ENCODE assay signal across 12 cellular contexts in the genomic region with DNA sequence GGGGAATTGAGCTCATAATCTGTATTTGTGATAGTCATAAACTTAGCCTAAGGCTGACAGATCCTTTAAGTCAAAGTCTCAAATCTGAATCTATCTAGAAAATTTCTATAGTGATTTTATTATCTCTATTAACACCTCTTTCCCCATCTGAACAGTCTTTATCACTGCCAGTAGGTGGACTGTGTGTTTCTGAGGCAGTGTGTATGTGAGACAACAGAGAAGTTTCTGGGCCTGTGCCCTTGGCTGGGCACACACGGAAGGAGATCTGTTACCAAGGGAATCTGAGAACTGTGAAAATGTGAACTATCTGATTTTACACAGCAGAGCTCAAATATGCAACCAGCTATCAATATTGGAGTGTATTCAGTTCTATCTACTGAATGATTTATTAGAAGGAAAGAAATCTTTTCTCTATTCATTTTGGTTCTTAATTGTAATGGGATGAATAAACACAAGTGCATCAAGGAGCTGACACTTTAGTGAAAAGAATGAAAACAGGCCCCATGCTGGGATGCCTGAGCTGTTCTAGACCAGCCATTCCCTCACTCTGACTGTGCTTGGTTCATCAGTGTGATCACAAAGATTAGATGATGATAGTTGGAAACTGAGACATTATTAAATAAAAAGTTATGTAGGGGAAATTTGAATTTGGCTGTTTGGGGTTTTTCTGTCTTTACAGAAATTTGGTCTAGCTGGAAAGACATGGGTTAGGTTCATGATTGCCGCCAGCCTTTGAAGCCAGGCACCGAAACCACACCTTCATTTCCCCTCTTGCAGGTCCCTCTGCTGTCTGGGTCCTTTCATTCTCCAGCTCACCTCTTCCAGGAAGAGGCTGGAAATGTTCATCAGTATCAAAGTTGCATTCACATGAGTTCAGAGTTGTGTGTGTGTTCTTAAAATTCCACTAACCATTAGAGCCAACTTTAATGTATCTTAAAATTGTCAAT.
DNase-seq lines count a peak whose midpoint lies in the region; ATAC-seq, FAIRE-seq and TF ChIP-seq lines count a peak whose summit lies in the region.
"Had no signal": no experiment of that assay in that cellular context is flagged by ENCODE, and none has a peak within 500 bp of the region (broad histone marks: within the 10 kb centered on the region; RNA-seq: fewer than 3 reads in every experiment).

No MANE protein-coding gene starts in this region.

- no peak overlapping the region for H4K8ac ChIP-seq in H9 (replicated peaks; ENCODE audit: insufficient read length, low read depth, low read length)

- H2BK20ac ChIP-seq in H9 (ENCODE audit: low read depth, low read length, poor library complexity, severe bottlenecking), result no peak overlapping the region

- no peak overlapping the region for H2AFZ ChIP-seq in H9 (ENCODE audit: low read length)

- H2BK5ac ChIP-seq in H9 (ENCODE audit: insufficient read length, low read length), result no peak overlapping the region

- peaks cover 6 to 8% of the 10 kb centered on the region in 2 experiments; a peak in 3 of 4 replicates for H3K4me1 Mint-ChIP-seq in H9
- peaks cover 69% of the 10 kb centered on the region for H3K4me1 Mint-ChIP-seq in activated CD4-positive, alpha-beta T cell treated with anti-CD3 and anti-CD28 coated beads for 36 hours

- H2AK5ac ChIP-seq in H9 (ENCODE audit: insufficient read length, low read length), result no peak overlapping the region

- no peaks in the 10 kb centered on the region for H3K23me2 ChIP-seq in H9 (ENCODE audit: insufficient read length, low read depth, low read length, poor library complexity, severe bottlenecking)

- intact Hi-C loops in activated CD4-positive, alpha-beta T cell treated with anti-CD3 and anti-CD28 coated beads for 36 hours (cut with DNase I, micrococcal nuclease), result loop anchor here (1.0 to 5.0 kb wide), 4 partner anchors 11 to 71 kb away; partner anchors contain the start of gene LIF (in 1 of the 2)

- peaks cover 5% of the 10 kb centered on the region for H3K27me3 Mint-ChIP-seq in H9 (ENCODE audit: low read depth)
- H3K27me3 Mint-ChIP-seq in activated CD4-positive, alpha-beta T cell treated with anti-CD3 and anti-CD28 coated beads for 36 hours, result no peaks in the 10 kb centered on the region

- H3K79me2 ChIP-seq in H9 (ENCODE audit: insufficient read depth, low read length), result no peaks in the 10 kb centered on the region

- no peak overlapping the region for H3K9ac ChIP-seq in H9 (ENCODE audit: extremely low read depth, insufficient read length, low read length)

- no peak overlapping the region for H4K5ac ChIP-seq in H9 (ENCODE audit: insufficient read length, low read depth, low read length)

- H3K27ac ChIP-seq in H9 (ENCODE audit: insufficient read length, low read depth, low read length) (no peak overlapping the region), small intestine (ENCODE audit: low read depth in 1 of 2, low read length in 1 of 2) (no peak overlapping the region)

- H3K27ac Mint-ChIP-seq in H9, result no peak overlapping the region
- peak overlapping the region; percentile 83 for H3K27ac Mint-ChIP-seq in activated CD4-positive, alpha-beta T cell treated with anti-CD3 and anti-CD28 coated beads for 36 hours

- no peak overlapping the region for H2BK12ac ChIP-seq in H9 (ENCODE audit: insufficient read length, low read depth, low read length)

- H3K36me3 ChIP-seq in small intestine (ENCODE audit: control insufficient read depth in 2 of 2, insufficient read depth in 2 of 2, low read length in 2 of 2), result no peaks in the 10 kb centered on the region
- H3K36me3 ChIP-seq: HAP-1 had no signal

- H3K9me3 Mint-ChIP-seq in H9, result no peaks in the 10 kb centered on the region
- no peaks in the 10 kb centered on the region for H3K9me3 Mint-ChIP-seq in activated CD4-positive, alpha-beta T cell treated with anti-CD3 and anti-CD28 coated beads for 36 hours (ENCODE audit: low read depth)

- H3K4me1 ChIP-seq in H9 (ENCODE audit: insufficient read depth, low read length) (no peaks in the 10 kb centered on the region; the same call in 1 of the 2 replicates), small intestine (ENCODE audit: control insufficient read depth in 2 of 2, insufficient read depth in 1 of 2, low read depth in 1 of 2, low read length in 1 of 2) (no peaks in the 10 kb centered on the region)
- H3K4me1 ChIP-seq: HAP-1 had no signal

- H3K4me2 ChIP-seq in H9 (ENCODE audit: insufficient read depth, insufficient read length, low read length), result no peak overlapping the region

- no peak overlapping the region for H3K56ac ChIP-seq in H9 (ENCODE audit: insufficient read length, low read depth, low read length)

- no peaks in the 10 kb centered on the region for H3K36me3 Mint-ChIP-seq in H9 (ENCODE audit: insufficient read depth in 1 of 3, low read depth in 3 of 3)
- H3K36me3 Mint-ChIP-seq in activated CD4-positive, alpha-beta T cell treated with anti-CD3 and anti-CD28 coated beads for 36 hours (ENCODE audit: low read depth), result no peaks in the 10 kb centered on the region

- ATAC-seq in activated CD4-positive, alpha-beta T cell treated with anti-CD3 and anti-CD28 coated beads for 36 hours, result peak; percentile 88
- no peak for ATAC-seq in GM21825 (IDR thresholded peaks at IDR 0.05; ENCODE audit: unreplicated experiment)

- FAIRE-seq in small intestine (lab: Jason Lieb, UNC), result no peak

- H3K18ac ChIP-seq in H9 (ENCODE audit: insufficient read length, low read depth, low read length), result no peak overlapping the region

- DNase-seq in H9 (no peak), SW 1271 (lab: John Stamatoyannopoulos, UW) (no peak), SKM-1 treated with dmso at 0.1 percent for 144 hours (lab: John Stamatoyannopoulos, UW; ENCODE audit: unreplicated experiment) (no peak), small intestine (no peak)
- peak; percentile 73 for DNase-seq in activated CD4-positive, alpha-beta T cell treated with anti-CD3 and anti-CD28 coated beads for 36 hours
- peak; percentile 15 for DNase-seq in central memory CD4-positive, alpha-beta T cell
- peak; percentile 59 to 63 for DNase-seq in stimulated activated CD4-positive, alpha-beta T cell treated with anti-CD3 and anti-CD28 coated beads, Interleukin-2, amount 100 ng/mL, for 24 hours
- DNase-seq: activated gamma-delta T cell treated with Interleukin-2 at 50 U/mL for 16 hours, NCI-H187, SHP77 treated with DMSO at 0.1 percent for 48 hours had no signal

- H2BK120ac ChIP-seq in H9 (ENCODE audit: low read depth, low read length, poor library complexity, severe bottlenecking), result no peak overlapping the region

- no peak overlapping the region for H3K14ac ChIP-seq in H9 (ENCODE audit: insufficient read depth, low read length)

- no peaks in the 10 kb centered on the region for H3K79me1 ChIP-seq in H9 (ENCODE audit: insufficient read depth, low read depth, low read length, poor library complexity, severe bottlenecking)

- no peak overlapping the region for H4K91ac ChIP-seq in H9 (ENCODE audit: insufficient read length, low read depth, low read length)

- H3K23ac ChIP-seq in H9 (ENCODE audit: insufficient read length, low read depth, low read length), result no peak overlapping the region

- no peak overlapping the region for H3K4me3 ChIP-seq in small intestine (ENCODE audit: low read depth in 1 of 2, low read length in 2 of 2)
- H3K4me3 ChIP-seq: HAP-1 had no signal

- H3K27me3 ChIP-seq in H9 (ENCODE audit: insufficient read depth, low read length) (no peaks in the 10 kb centered on the region), small intestine (ENCODE audit: control insufficient read depth in 2 of 2, insufficient read depth in 2 of 2, low read length in 2 of 2) (no peaks in the 10 kb centered on the region)

- CTCF ChIA-PET in activated CD4-positive, alpha-beta T cell treated with anti-CD3 and anti-CD28 coated beads for 36 hours (lab: Charles Lee), result interaction anchor here (0.6 to 2.7 kb wide), 14 partner anchors 9 to 70 kb away, joined by 3 to 17 read pairs (median 4); no protein-coding TSS in a partner anchor

- WGBS in H9 (ENCODE audit: extremely low coverage, insufficient read length, low lambda C conversion rate), result no CpG with 5 or more reads among the region's 3 CpGs
- 66 to 81% (median 78%) methylated on average over 3 of the region's 3 CpGs for WGBS in small intestine, 3 donors

- POLR2A ChIA-PET in activated CD4-positive, alpha-beta T cell treated with anti-CD3 and anti-CD28 coated beads for 36 hours (lab: Charles Lee), result interaction anchor here (0.5 to 1.4 kb wide), 6 partner anchors 10 to 879 kb away, joined by 3 to 7 read pairs (median 3); no protein-coding TSS in a partner anchor

- no peak overlapping the region for H3T11ph ChIP-seq in H9 (ENCODE audit: low read length)

- no peak overlapping the region for H3K4me3 Mint-ChIP-seq in H9
- H3K4me3 Mint-ChIP-seq in activated CD4-positive, alpha-beta T cell treated with anti-CD3 and anti-CD28 coated beads for 36 hours, result peak overlapping the region; percentile 18

- H2BK15ac ChIP-seq in H9 (ENCODE audit: low read depth, low read length), result no peak overlapping the region

- peak; percentile 20; the same call in 1 of the 3 replicates for TF ChIP-seq CTCF in H9 (conservative IDR thresholded peaks at IDR 0.05)

- H3K4ac ChIP-seq in H9 (ENCODE audit: low read depth, low read length), result no peak overlapping the region

- H3K9me3 ChIP-seq in H9 (ENCODE audit: control insufficient read depth, low read depth, low read length) (no peaks in the 10 kb centered on the region), small intestine (ENCODE audit: control insufficient read depth, low read depth) (no peaks in the 10 kb centered on the region)
- H3K9me3 ChIP-seq: HAP-1 had no signal

- H4K20me1 ChIP-seq in H9 (ENCODE audit: control insufficient read depth, insufficient read depth, insufficient read length), result no peaks in the 10 kb centered on the region

Comparison
In these comparisons a context has a peak if more than half of its experiments do, and no peak if none do; other contexts are left out.
1. DNase-seq: peak in activated CD4-positive, alpha-beta T cell treated with anti-CD3 and anti-CD28 coated beads for 36 hours (single experiment), central memory CD4-positive, alpha-beta T cell (single experiment) and stimulated activated CD4-positive, alpha-beta T cell treated with anti-CD3 and anti-CD28 coated beads, Interleukin-2, amount 100 ng/mL, for 24 hours (2 of 2); none in H9 (single experiment), SW 1271 (0 of 2), SKM-1 treated with dmso at 0.1 percent for 144 hours (single experiment) and small intestine (single experiment).